ENCODE assay signal across 13 cellular contexts in genomic region chr2:228181098-228182019, GRCh38. TPM values are rescaled to one million over a fixed set of nuclear protein-coding genes. Genes with fewer than 3 reads are reported as not detected.
A peak's percentile ranks its signal among the peaks of the same experiment; 100 is the strongest.
DNase-seq lines count a peak whose midpoint lies in the region; ATAC-seq and TF ChIP-seq lines count a peak whose summit lies in the region.
"Had no signal": no experiment of that assay in that cellular context is flagged by ENCODE, and none has a peak within 500 bp of the region (broad histone marks: within the 10 kb centered on the region; RNA-seq: fewer than 3 reads in every experiment).

Gene SPHKAP, minus strand, starts transcription at chr2:228181687. Its CDS starts 89 bp downstream, at chr2:228181598.

- no peak within 1 kb of the TSS for H3K9ac ChIP-seq in GM23248
- H3K9ac ChIP-seq in SK-N-SH = no peak within 1 kb of the TSS

- CTCF ChIA-PET in SK-N-SH (lab: Yijun Ruan, JAX) = no interaction called here

- H3K27ac ChIP-seq in GM23248 (no peak within 1 kb of the TSS), SK-N-SH (ENCODE audit: low read depth in 2 of 2, low read length in 1 of 2) (no peak within 1 kb of the TSS), ascending aorta (no peak within 1 kb of the TSS)

- no peaks in the 10 kb centered on the region for H3K9me3 ChIP-seq in GM23248 (ENCODE audit: low read depth)
- H3K9me3 ChIP-seq in SK-N-SH = 0 out of 2 replicates have a peak, but pooled peaks cover 7% of the 10 kb centered on the region
- H3K9me3 ChIP-seq in ascending aorta = peaks cover 0 to 4% of the 10 kb centered on the region in 2 donors

- H4K20me1 ChIP-seq in GM23248 (ENCODE audit: insufficient read depth) (no peaks in the 10 kb centered on the region), SK-N-SH (ENCODE audit: insufficient read depth) (no peaks in the 10 kb centered on the region)

- H3K4me2 ChIP-seq in GM23248 (ENCODE audit: unreplicated experiment) (peak within 1 kb of the TSS; percentile 68), SK-N-SH (no peak within 1 kb of the TSS)

- TF ChIP-seq CTCF in SK-N-SH (IDR thresholded peaks at IDR 0.05) (no peak), ascending aorta (IDR thresholded peaks at IDR 0.05) (no peak)

- TF ChIP-seq RAD21 in SK-N-SH (IDR thresholded peaks at IDR 0.05; ENCODE audit: low read length) = no peak

- H2AFZ ChIP-seq in GM23248 (peak within 1 kb of the TSS; percentile 55), SK-N-SH (ENCODE audit: low read depth) (no peak within 1 kb of the TSS)

- 1 to 3% methylated on average over 54 to 56 of the region's 56 CpGs for WGBS in GM23248 (ENCODE audit: low coverage in 1 of 2, low lambda C conversion rate in 2 of 2, missing lambda C conversion rate in 2 of 2), 2 experiments
- WGBS in SK-N-SH (ENCODE audit: low lambda C conversion rate) = 9% methylated on average over 24 of the region's 56 CpGs

- no peaks in the 10 kb centered on the region for H3F3A ChIP-seq in GM23248 (ENCODE audit: insufficient read depth)
- H3F3A ChIP-seq in SK-N-SH (replicated peaks; ENCODE audit: insufficient read depth) = no peaks in the 10 kb centered on the region

- H3K9me2 ChIP-seq in GM23248 (ENCODE audit: insufficient read depth) (no peaks in the 10 kb centered on the region), SK-N-SH (no peaks in the 10 kb centered on the region)

- H3K36me3 ChIP-seq in GM23248 (ENCODE audit: low read depth) (no peaks in the 10 kb centered on the region), SK-N-SH (replicated peaks in 1 of 2; ENCODE audit: control insufficient read depth in 1 of 2, insufficient read depth in 2 of 2, low read length in 1 of 2) (no peaks in the 10 kb centered on the region), ascending aorta (no peaks in the 10 kb centered on the region)

- POLR2A ChIA-PET in SK-N-SH (lab: Yijun Ruan, JAX) = no interaction called here

- no peak for TF ChIP-seq EP300 in SK-N-SH (IDR thresholded peaks at IDR 0.05; ENCODE audit: borderline replicate concordance in 1 of 2, low read depth in 1 of 2, low read length in 1 of 2)

- intact Hi-C loops in left ventricle myocardium superior (cut with micrococcal nuclease) = no loop called here
- intact Hi-C loops in ascending aorta (cut with DNase I) = no loop called here

- peak; percentile 26 for DNase-seq in GM23248
- peak; percentile 15 for DNase-seq in SK-N-SH
- peak; percentile 79 for DNase-seq in left ventricle myocardium superior
- DNase-seq in retina = peak; percentile 76
- DNase-seq in activated T-cell treated with anti-CD3 and anti-CD28 coated beads, Interleukin-2, amount 50 U/mL, for 1 hour = no peak
- no peak for DNase-seq in activated naive CD4-positive, alpha-beta T cell (lab: John Stamatoyannopoulos, UW)
- no peak for DNase-seq in kidney glomerular epithelial cell (lab: John Stamatoyannopoulos, UW)
- no peak for DNase-seq in ascending aorta (ENCODE audit: low spot score in 2 of 2)
- DNase-seq: activated CD8-positive, alpha-beta memory T cell treated with anti-CD3 and anti-CD28 coated beads, Interleukin-2, amount 50 U/mL, for 4 hours; DMS79; GOT3; stimulated activated naive CD4-positive, alpha-beta T cell treated with Interleukin-2 at 50 U/mL for 16 hours had no signal

- ATAC-seq in left ventricle myocardium superior = peak; percentile 93

- H3K79me2 ChIP-seq in GM23248 (ENCODE audit: insufficient read depth) (no peaks in the 10 kb centered on the region), SK-N-SH (ENCODE audit: insufficient read depth) (no peaks in the 10 kb centered on the region)

- H3K4me1 ChIP-seq in GM23248 (ENCODE audit: insufficient read depth) = no peaks in the 10 kb centered on the region
- H3K4me1 ChIP-seq in SK-N-SH (ENCODE audit: control insufficient read depth in 1 of 2, insufficient read depth in 2 of 2, low read depth in 1 of 2, low read length in 1 of 2) = no peaks in the 10 kb centered on the region
- no peaks in the 10 kb centered on the region for H3K4me1 ChIP-seq in ascending aorta

- in situ Hi-C loops in GM23248 (cut with MboI) = no loop called here

- peak within 1 kb of the TSS; percentile 59 for H3K4me3 ChIP-seq in GM23248
- H3K4me3 ChIP-seq in SK-N-SH (ENCODE audit: low read depth in 2 of 2, low read length in 1 of 2) = no peak within 1 kb of the TSS
- H3K4me3 ChIP-seq in ascending aorta = no peak within 1 kb of the TSS

- H3K27me3 ChIP-seq in GM23248 (replicated peaks; ENCODE audit: insufficient read depth) (peaks cover 28% of the 10 kb centered on the region), SK-N-SH (ENCODE audit: insufficient read depth) (no peaks in the 10 kb centered on the region; the same call in 1 of the 2 replicates), ascending aorta (no peaks in the 10 kb centered on the region)

TF ChIP-seq in SK-N-SH, 30 proteins besides CTCF, POLR2A, EP300 and RAD21:
- TF ChIP-seq RCOR1 (IDR thresholded peaks at IDR 0.05; ENCODE audit: low read length) (no peak), MEF2A (IDR thresholded peaks at IDR 0.05; ENCODE audit: borderline replicate concordance, low read depth) (no peak), MAX (IDR thresholded peaks at IDR 0.05; ENCODE audit: low read depth) (no peak), FOSL2 (IDR thresholded peaks at IDR 0.05; ENCODE audit: borderline replicate concordance, low read depth) (no peak)

RNA-seq across cellular contexts. Expression of gene SPHKAP, which starts in this region (rescaled TPM):
- total RNA-seq in GM23248 (2014; rRNA removed; shearing (Covaris generic)) = 0.13 and 0.32 TPM in 2 replicates
- polyA plus RNA-seq in GM23248 (2016; fragmentation: Nextera tagmentation; extraction: Ambion mirVana) = 0.04 and 0.06 TPM in 2 replicates
- under 0.01 TPM in 1 of 2 replicates, not detected in the other for polyA plus RNA-seq in SK-N-SH (2012; rRNA removed)
- under 0.01 and 0.01 TPM in 2 replicates for polyA plus RNA-seq in SK-N-SH (2012; cell fraction: cytosol; rRNA removed)
- 0.02 TPM in 1 of 2 replicates, not detected in the other for polyA plus RNA-seq in SK-N-SH (2012; cell fraction: nucleus; rRNA removed)
- 124 TPM for total RNA-seq in left ventricle myocardium superior
- not detected for total RNA-seq in ascending aorta
- total RNA-seq: T-helper 1 cell treated with Interleukin-12 subunit alpha and Interleukin-12 subunit beta and Interleukin-4 antibody, amounts not matched to agents 30 ng/mL and 1 ng/mL, for 36 hours had no signal

Comparison
In these comparisons a context has a peak if more than half of its experiments do, and no peak if none do; other contexts are left out.
1. RNA of gene SPHKAP (total RNA-seq): 124 TPM in left ventricle myocardium superior (single experiment); 0.13 to 0.32 TPM in GM23248 and not detected in ascending aorta (single experiment); every median in the first group is over 10 times any median in the second.
2. Peak in DNase-seq, H3K4me3 ChIP-seq and H3K4me2 ChIP-seq in GM23248; RNA of the gene not detected or under 1 TPM.
3. Peak in DNase-seq in SK-N-SH; RNA of the gene not detected or under 1 TPM.
4. DNase-seq: peak in left ventricle myocardium superior (single experiment) and retina (single experiment); none in activated T-cell treated with anti-CD3 and anti-CD28 coated beads, Interleukin-2, amount 50 U/mL, for 1 hour (single experiment), activated naive CD4-positive, alpha-beta T cell (0 of 4), kidney glomerular epithelial cell (single experiment) and ascending aorta (0 of 2).